Comparison of ENCODE assay signal across 2 cellular contexts in the genomic region with DNA sequence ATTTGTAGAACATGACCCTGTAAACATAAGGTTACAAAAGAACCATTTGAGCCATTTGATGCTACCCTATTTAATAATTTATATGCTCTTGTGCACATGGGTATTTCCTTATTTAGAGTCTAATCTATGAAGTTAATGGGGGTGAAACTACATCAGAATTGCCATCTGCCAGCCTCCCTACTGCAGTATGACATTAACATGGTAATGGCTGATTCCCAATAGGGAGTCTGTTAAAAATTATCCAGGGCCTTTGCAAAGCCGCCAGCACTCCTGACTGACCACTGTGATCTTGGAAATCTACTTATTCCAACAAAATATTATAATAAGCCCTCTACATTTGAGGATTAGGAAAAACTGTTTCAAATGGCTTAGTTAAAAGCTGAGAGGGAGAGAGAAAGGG.
TF ChIP-seq lines count a peak whose summit lies in the region.

No MANE protein-coding gene starts in this region.

TF ChIP-seq in SK-N-SH, 30 proteins besides CTCF, POLR2A, EP300 and RAD21 (continued from another document):
- TF ChIP-seq, protein P1, sequence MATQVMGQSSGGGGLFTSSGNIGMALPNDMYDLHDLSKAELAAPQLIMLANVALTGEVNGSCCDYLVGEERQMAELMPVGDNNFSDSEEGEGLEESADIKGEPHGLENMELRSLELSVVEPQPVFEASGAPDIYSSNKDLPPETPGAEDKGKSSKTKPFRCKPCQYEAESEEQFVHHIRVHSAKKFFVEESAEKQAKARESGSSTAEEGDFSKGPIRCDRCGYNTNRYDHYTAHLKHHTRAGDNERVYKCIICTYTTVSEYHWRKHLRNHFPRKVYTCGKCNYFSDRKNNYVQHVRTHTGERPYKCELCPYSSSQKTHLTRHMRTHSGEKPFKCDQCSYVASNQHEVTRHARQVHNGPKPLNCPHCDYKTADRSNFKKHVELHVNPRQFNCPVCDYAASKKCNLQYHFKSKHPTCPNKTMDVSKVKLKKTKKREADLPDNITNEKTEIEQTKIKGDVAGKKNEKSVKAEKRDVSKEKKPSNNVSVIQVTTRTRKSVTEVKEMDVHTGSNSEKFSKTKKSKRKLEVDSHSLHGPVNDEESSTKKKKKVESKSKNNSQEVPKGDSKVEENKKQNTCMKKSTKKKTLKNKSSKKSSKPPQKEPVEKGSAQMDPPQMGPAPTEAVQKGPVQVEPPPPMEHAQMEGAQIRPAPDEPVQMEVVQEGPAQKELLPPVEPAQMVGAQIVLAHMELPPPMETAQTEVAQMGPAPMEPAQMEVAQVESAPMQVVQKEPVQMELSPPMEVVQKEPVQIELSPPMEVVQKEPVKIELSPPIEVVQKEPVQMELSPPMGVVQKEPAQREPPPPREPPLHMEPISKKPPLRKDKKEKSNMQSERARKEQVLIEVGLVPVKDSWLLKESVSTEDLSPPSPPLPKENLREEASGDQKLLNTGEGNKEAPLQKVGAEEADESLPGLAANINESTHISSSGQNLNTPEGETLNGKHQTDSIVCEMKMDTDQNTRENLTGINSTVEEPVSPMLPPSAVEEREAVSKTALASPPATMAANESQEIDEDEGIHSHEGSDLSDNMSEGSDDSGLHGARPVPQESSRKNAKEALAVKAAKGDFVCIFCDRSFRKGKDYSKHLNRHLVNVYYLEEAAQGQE (IDR thresholded peaks at IDR 0.05; ENCODE audit: low read depth, low read length) = no peak
- TF ChIP-seq JUND (IDR thresholded peaks at IDR 0.05) = no peak
- TF ChIP-seq, protein P2, sequence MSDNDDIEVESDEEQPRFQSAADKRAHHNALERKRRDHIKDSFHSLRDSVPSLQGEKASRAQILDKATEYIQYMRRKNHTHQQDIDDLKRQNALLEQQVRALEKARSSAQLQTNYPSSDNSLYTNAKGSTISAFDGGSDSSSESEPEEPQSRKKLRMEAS (IDR thresholded peaks at IDR 0.05; ENCODE audit: low read depth) = no peak

TF ChIP-seq in SK-N-SH treated with all-trans-retinoic acid at 6 μM for 48 hours, 23 proteins besides CTCF, POLR2A, EP300 and RAD21 (continued from another document):
- TF ChIP-seq, protein P3, sequence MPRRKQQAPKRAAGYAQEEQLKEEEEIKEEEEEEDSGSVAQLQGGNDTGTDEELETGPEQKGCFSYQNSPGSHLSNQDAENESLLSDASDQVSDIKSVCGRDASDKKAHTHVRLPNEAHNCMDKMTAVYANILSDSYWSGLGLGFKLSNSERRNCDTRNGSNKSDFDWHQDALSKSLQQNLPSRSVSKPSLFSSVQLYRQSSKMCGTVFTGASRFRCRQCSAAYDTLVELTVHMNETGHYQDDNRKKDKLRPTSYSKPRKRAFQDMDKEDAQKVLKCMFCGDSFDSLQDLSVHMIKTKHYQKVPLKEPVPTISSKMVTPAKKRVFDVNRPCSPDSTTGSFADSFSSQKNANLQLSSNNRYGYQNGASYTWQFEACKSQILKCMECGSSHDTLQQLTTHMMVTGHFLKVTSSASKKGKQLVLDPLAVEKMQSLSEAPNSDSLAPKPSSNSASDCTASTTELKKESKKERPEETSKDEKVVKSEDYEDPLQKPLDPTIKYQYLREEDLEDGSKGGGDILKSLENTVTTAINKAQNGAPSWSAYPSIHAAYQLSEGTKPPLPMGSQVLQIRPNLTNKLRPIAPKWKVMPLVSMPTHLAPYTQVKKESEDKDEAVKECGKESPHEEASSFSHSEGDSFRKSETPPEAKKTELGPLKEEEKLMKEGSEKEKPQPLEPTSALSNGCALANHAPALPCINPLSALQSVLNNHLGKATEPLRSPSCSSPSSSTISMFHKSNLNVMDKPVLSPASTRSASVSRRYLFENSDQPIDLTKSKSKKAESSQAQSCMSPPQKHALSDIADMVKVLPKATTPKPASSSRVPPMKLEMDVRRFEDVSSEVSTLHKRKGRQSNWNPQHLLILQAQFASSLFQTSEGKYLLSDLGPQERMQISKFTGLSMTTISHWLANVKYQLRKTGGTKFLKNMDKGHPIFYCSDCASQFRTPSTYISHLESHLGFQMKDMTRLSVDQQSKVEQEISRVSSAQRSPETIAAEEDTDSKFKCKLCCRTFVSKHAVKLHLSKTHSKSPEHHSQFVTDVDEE (CRISPR knock-in tag; IDR thresholded peaks at IDR 0.05) = no peak
- TF ChIP-seq BACH2 (CRISPR knock-in tag; IDR thresholded peaks at IDR 0.05; ENCODE audit: borderline replicate concordance) (no peak), SNAI2 (CRISPR knock-in tag; IDR thresholded peaks at IDR 0.05) (no peak), ZNF70 (CRISPR knock-in tag; IDR thresholded peaks at IDR 0.05) (no peak), GLIS3 (CRISPR knock-in tag; IDR thresholded peaks at IDR 0.05) (no peak), TCF4 (CRISPR knock-in tag; IDR thresholded peaks at IDR 0.05; ENCODE audit: borderline replicate concordance) (no peak), OSR1 (CRISPR knock-in tag; IDR thresholded peaks at IDR 0.05) (no peak), RARB (CRISPR knock-in tag; IDR thresholded peaks at IDR 0.05) (no peak), PPARA (CRISPR knock-in tag; IDR thresholded peaks at IDR 0.05; ENCODE audit: borderline replicate concordance) (no peak)
- TF ChIP-seq, protein P4, sequence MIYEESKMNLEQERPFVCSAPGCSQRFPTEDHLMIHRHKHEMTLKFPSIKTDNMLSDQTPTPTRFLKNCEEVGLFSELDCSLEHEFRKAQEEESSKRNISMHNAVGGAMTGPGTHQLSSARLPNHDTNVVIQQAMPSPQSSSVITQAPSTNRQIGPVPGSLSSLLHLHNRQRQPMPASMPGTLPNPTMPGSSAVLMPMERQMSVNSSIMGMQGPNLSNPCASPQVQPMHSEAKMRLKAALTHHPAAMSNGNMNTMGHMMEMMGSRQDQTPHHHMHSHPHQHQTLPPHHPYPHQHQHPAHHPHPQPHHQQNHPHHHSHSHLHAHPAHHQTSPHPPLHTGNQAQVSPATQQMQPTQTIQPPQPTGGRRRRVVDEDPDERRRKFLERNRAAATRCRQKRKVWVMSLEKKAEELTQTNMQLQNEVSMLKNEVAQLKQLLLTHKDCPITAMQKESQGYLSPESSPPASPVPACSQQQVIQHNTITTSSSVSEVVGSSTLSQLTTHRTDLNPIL (CRISPR knock-in tag; IDR thresholded peaks at IDR 0.05; ENCODE audit: low read depth) = no peak
- TF ChIP-seq, protein P5, sequence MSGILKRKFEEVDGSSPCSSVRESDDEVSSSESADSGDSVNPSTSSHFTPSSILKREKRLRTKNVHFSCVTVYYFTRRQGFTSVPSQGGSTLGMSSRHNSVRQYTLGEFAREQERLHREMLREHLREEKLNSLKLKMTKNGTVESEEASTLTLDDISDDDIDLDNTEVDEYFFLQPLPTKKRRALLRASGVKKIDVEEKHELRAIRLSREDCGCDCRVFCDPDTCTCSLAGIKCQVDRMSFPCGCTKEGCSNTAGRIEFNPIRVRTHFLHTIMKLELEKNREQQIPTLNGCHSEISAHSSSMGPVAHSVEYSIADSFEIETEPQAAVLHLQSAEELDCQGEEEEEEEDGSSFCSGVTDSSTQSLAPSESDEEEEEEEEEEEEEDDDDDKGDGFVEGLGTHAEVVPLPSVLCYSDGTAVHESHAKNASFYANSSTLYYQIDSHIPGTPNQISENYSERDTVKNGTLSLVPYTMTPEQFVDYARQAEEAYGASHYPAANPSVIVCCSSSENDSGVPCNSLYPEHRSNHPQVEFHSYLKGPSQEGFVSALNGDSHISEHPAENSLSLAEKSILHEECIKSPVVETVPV (CRISPR knock-in tag; IDR thresholded peaks at IDR 0.05) = no peak
- TF ChIP-seq, protein P6, sequence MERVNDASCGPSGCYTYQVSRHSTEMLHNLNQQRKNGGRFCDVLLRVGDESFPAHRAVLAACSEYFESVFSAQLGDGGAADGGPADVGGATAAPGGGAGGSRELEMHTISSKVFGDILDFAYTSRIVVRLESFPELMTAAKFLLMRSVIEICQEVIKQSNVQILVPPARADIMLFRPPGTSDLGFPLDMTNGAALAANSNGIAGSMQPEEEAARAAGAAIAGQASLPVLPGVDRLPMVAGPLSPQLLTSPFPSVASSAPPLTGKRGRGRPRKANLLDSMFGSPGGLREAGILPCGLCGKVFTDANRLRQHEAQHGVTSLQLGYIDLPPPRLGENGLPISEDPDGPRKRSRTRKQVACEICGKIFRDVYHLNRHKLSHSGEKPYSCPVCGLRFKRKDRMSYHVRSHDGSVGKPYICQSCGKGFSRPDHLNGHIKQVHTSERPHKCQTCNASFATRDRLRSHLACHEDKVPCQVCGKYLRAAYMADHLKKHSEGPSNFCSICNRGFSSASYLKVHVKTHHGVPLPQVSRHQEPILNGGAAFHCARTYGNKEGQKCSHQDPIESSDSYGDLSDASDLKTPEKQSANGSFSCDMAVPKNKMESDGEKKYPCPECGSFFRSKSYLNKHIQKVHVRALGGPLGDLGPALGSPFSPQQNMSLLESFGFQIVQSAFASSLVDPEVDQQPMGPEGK (CRISPR knock-in tag; IDR thresholded peaks at IDR 0.05; ENCODE audit: borderline replicate concordance) = no peak
- TF ChIP-seq, protein P7, sequence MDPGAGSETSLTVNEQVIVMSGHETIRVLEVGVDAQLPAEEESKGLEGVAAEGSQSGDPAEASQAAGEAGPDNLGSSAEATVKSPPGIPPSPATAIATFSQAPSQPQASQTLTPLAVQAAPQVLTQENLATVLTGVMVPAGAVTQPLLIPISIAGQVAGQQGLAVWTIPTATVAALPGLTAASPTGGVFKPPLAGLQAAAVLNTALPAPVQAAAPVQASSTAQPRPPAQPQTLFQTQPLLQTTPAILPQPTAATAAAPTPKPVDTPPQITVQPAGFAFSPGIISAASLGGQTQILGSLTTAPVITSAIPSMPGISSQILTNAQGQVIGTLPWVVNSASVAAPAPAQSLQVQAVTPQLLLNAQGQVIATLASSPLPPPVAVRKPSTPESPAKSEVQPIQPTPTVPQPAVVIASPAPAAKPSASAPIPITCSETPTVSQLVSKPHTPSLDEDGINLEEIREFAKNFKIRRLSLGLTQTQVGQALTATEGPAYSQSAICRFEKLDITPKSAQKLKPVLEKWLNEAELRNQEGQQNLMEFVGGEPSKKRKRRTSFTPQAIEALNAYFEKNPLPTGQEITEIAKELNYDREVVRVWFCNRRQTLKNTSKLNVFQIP (CRISPR knock-in tag; IDR thresholded peaks at IDR 0.05; ENCODE audit: borderline replicate concordance, low read depth) = no peak
